Comparison of ENCODE assay signal across 8 cellular contexts in genomic region chr4:158670975-158671664, GRCh38. TPM values are rescaled to one million over a fixed set of nuclear protein-coding genes. Genes with fewer than 3 reads are reported as not detected.
DNase-seq lines count a peak whose midpoint lies in the region; ATAC-seq and TF ChIP-seq lines count a peak whose summit lies in the region.

No MANE protein-coding gene starts in this region.

- H3K4me1 ChIP-seq in spleen, result peaks cover 12 to 46% (median 26%) of the 10 kb centered on the region in 6 donors

- TF ChIP-seq POLR2A in spleen (IDR thresholded peaks at IDR 0.05), result no peak

- WGBS in spleen, 5 donors, result 0 to 1% (median 0%) methylated on average over 25 to 35 of the region's 35 CpGs

- DNase-seq in NCI-H1694 (lab: John Stamatoyannopoulos, UW), result peak; percentile 41
- DNase-seq in NCI-H1694 treated with DMSO at 0.1 percent for 48 hours (lab: John Stamatoyannopoulos, UW), result no peak
- DNase-seq in NCI-H2029 (lab: John Stamatoyannopoulos, UW), result peak; percentile 60
- peak in 55 of 61 donors; percentile 1 to 66 (median 30) for DNase-seq in caudate nucleus (lab: John Stamatoyannopoulos, UW)
- peak; percentile 82 for DNase-seq in islet precursor cell
- peak; percentile 82 for DNase-seq in spleen

- peak overlapping the region; percentile 78 to 94 (median 91) for H3K4me3 ChIP-seq in spleen

- H3K27ac ChIP-seq in VCaP (peak overlapping the region; percentile 73), caudate nucleus (ENCODE audit: low read depth, low read length) (no peak overlapping the region), spleen (peak overlapping the region; percentile 49 to 99 (median 94))

- H3K36me3 ChIP-seq in spleen, result no peaks in the 10 kb centered on the region

- no peaks in the 10 kb centered on the region for H3K9me3 ChIP-seq in spleen

- no peaks in the 10 kb centered on the region for H3K27me3 ChIP-seq in spleen (replicated peaks in 1 of 7)

- intact Hi-C loops in spleen (cut with DNase I; ENCODE audit: low total_unique reads), result no loop called here

- ATAC-seq in HG02798 (IDR thresholded peaks at IDR 0.05; ENCODE audit: poor library complexity, unreplicated experiment), result peak; percentile 22

- TF ChIP-seq CTCF in VCaP (conservative IDR thresholded peaks at IDR 0.05), result no peak
- TF ChIP-seq CTCF in spleen (IDR thresholded peaks at IDR 0.05 in 8 of 11, conservative IDR thresholded peaks at IDR 0.05 in 3 of 11), result no peak

RNA-seq across cellular contexts. Expression of gene C4orf46, which starts 0.6 kb away (rescaled TPM):
- total RNA-seq in spleen, result 1 to 10 TPM; 2.6 to 7.4 (median 3.7) TPM
- 1 to 10 TPM; 1.9 to 3.9 (median 3.3) TPM for polyA plus RNA-seq in spleen

RNA-seq across cellular contexts. Expression of gene ETFDH, which starts 1.0 kb away (rescaled TPM):
- total RNA-seq in spleen, result 10 to 100 TPM; 22.6 to 45.2 (median 27.7) TPM
- 10 to 100 TPM in 2 of 3 donors, 1 to 10 TPM in 1; 7.1 to 16.0 (median 15.1) TPM for polyA plus RNA-seq in spleen

RNA-seq across cellular contexts. Expression of gene PPID, which starts 52.1 kb away (rescaled TPM):
- 10 to 100 TPM; 16.5 to 31.5 (median 18.4) TPM for total RNA-seq in spleen
- polyA plus RNA-seq in spleen, result 10 to 100 TPM; 14.3 to 24.1 (median 22.5) TPM
